Comparison of ENCODE assay signal across 1 cellular context in the genomic region with DNA sequence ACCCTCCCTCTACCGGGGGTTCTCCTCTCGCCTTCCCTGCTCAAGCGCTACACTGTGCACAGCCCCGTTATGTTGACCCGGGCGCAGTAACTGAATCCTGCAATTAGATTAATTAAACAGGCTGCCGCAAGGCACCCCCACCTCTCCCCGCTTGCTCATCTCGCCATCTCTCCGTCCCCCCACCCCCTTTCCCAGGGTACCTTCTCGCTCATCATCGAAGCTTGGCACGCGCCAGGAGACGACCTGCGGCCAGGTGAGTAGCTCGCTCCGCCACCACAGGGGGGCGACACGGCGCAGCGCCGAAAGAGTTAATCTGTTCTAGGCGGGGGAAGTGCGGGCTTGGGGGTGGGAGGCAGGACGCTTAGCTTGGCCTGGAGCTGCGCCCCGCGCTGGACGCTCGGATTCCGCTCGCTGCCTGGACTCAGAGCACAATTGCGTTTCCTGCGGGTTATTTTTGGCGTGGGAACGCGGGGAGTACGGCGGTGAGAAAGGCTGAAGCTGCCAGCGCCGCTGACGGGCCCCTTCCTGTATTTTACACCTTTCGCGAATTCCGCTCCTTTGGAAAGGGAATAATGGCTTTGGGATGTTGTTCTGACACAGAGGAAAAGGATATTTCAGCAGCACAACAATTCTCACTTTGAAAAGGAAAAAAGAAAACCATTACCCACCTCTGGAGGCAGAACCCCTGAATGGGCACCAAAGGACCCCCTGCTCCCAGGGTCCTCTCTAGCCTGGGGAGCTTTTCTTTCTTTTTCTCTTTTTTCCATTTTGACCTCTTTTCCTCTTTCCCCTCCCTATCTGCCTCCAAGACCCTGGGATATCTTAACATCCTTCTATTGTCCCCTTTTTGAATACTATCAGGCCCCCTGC.
TF ChIP-seq lines count a peak whose summit lies in the region.

No MANE protein-coding gene starts in this region.

TF ChIP-seq in WTC11, 78 proteins besides CTCF, POLR2A, EP300 and RAD21 (continued from another document and continues in another):
- TF ChIP-seq, protein P1, sequence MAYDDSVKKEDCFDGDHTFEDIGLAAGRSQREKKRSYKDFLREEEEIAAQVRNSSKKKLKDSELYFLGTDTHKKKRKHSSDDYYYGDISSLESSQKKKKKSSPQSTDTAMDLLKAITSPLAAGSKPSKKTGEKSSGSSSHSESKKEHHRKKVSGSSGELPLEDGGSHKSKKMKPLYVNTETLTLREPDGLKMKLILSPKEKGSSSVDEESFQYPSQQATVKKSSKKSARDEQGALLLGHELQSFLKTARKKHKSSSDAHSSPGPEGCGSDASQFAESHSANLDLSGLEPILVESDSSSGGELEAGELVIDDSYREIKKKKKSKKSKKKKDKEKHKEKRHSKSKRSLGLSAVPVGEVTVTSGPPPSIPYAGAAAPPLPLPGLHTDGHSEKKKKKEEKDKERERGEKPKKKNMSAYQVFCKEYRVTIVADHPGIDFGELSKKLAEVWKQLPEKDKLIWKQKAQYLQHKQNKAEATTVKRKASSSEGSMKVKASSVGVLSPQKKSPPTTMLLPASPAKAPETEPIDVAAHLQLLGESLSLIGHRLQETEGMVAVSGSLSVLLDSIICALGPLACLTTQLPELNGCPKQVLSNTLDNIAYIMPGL (CRISPR knock-in tag; IDR thresholded peaks at IDR 0.05), result peak; percentile 52; the same call in 1 of the 2 replicates
- TF ChIP-seq ZBTB21 (CRISPR knock-in tag; IDR thresholded peaks at IDR 0.05; ENCODE audit: borderline replicate concordance) (0 out of 2 replicates have a peak, but pooled peaks have one; percentile 32), ZNF263 (CRISPR knock-in tag; IDR thresholded peaks at IDR 0.05; ENCODE audit: low read depth) (no peak), TP53 (CRISPR knock-in tag; IDR thresholded peaks at IDR 0.05) (no peak), FOXJ3 (CRISPR knock-in tag; IDR thresholded peaks at IDR 0.05; ENCODE audit: borderline replicate concordance) (no peak), PRRX2 (CRISPR knock-in tag; IDR thresholded peaks at IDR 0.05) (no peak), ZNF219 (CRISPR knock-in tag; IDR thresholded peaks at IDR 0.05; ENCODE audit: borderline replicate concordance) (no peak), RORB (CRISPR knock-in tag; IDR thresholded peaks at IDR 0.05) (no peak), CREB1 (CRISPR knock-in tag; IDR thresholded peaks at IDR 0.05) (0 out of 2 replicates have a peak, but pooled peaks have one; percentile 38), NR3C1 (CRISPR knock-in tag; conservative IDR thresholded peaks at IDR 0.05; ENCODE audit: low read depth) (no peak), SMAD4 (CRISPR knock-in tag; IDR thresholded peaks at IDR 0.05) (no peak), ZNF138 (CRISPR knock-in tag; conservative IDR thresholded peaks at IDR 0.05) (no peak), FOXK1 (CRISPR knock-in tag; IDR thresholded peaks at IDR 0.05) (peak; percentile 63; the same call in 1 of the 2 replicates), ZNF232 (CRISPR knock-in tag; IDR thresholded peaks at IDR 0.05) (peak; percentile 52; the same call in 1 of the 2 replicates), KAT7 (CRISPR knock-in tag; IDR thresholded peaks at IDR 0.05; ENCODE audit: borderline replicate concordance) (no peak), TEAD1 (CRISPR knock-in tag; IDR thresholded peaks at IDR 0.05) (peak; percentile 33; the same call in 1 of the 2 replicates), FOXP1 (CRISPR knock-in tag; IDR thresholded peaks at IDR 0.05; ENCODE audit: borderline replicate concordance) (peak; percentile 69; the same call in 1 of the 2 replicates), ATF1 (CRISPR knock-in tag; IDR thresholded peaks at IDR 0.05) (no peak), MYBL2 (CRISPR knock-in tag; IDR thresholded peaks at IDR 0.05) (0 out of 2 replicates have a peak, but pooled peaks have one; percentile 27)
- TF ChIP-seq, protein P2, sequence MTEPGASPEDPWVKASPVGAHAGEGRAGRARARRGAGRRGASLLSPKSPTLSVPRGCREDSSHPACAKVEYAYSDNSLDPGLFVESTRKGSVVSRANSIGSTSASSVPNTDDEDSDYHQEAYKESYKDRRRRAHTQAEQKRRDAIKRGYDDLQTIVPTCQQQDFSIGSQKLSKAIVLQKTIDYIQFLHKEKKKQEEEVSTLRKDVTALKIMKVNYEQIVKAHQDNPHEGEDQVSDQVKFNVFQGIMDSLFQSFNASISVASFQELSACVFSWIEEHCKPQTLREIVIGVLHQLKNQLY (CRISPR knock-in tag; IDR thresholded peaks at IDR 0.05), result no peak
- TF ChIP-seq, protein P3, sequence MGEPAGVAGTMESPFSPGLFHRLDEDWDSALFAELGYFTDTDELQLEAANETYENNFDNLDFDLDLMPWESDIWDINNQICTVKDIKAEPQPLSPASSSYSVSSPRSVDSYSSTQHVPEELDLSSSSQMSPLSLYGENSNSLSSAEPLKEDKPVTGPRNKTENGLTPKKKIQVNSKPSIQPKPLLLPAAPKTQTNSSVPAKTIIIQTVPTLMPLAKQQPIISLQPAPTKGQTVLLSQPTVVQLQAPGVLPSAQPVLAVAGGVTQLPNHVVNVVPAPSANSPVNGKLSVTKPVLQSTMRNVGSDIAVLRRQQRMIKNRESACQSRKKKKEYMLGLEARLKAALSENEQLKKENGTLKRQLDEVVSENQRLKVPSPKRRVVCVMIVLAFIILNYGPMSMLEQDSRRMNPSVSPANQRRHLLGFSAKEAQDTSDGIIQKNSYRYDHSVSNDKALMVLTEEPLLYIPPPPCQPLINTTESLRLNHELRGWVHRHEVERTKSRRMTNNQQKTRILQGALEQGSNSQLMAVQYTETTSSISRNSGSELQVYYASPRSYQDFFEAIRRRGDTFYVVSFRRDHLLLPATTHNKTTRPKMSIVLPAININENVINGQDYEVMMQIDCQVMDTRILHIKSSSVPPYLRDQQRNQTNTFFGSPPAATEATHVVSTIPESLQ (CRISPR knock-in tag; IDR thresholded peaks at IDR 0.05), result no peak
- TF ChIP-seq, protein P4, sequence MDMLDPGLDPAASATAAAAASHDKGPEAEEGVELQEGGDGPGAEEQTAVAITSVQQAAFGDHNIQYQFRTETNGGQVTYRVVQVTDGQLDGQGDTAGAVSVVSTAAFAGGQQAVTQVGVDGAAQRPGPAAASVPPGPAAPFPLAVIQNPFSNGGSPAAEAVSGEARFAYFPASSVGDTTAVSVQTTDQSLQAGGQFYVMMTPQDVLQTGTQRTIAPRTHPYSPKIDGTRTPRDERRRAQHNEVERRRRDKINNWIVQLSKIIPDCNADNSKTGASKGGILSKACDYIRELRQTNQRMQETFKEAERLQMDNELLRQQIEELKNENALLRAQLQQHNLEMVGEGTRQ (CRISPR knock-in tag; IDR thresholded peaks at IDR 0.05), result 0 out of 2 replicates have a peak, but pooled peaks have one; percentile 30
- TF ChIP-seq, protein P5, sequence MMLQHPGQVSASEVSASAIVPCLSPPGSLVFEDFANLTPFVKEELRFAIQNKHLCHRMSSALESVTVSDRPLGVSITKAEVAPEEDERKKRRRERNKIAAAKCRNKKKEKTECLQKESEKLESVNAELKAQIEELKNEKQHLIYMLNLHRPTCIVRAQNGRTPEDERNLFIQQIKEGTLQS (CRISPR knock-in tag; conservative IDR thresholded peaks at IDR 0.05), result no peak
- TF ChIP-seq, protein P6, sequence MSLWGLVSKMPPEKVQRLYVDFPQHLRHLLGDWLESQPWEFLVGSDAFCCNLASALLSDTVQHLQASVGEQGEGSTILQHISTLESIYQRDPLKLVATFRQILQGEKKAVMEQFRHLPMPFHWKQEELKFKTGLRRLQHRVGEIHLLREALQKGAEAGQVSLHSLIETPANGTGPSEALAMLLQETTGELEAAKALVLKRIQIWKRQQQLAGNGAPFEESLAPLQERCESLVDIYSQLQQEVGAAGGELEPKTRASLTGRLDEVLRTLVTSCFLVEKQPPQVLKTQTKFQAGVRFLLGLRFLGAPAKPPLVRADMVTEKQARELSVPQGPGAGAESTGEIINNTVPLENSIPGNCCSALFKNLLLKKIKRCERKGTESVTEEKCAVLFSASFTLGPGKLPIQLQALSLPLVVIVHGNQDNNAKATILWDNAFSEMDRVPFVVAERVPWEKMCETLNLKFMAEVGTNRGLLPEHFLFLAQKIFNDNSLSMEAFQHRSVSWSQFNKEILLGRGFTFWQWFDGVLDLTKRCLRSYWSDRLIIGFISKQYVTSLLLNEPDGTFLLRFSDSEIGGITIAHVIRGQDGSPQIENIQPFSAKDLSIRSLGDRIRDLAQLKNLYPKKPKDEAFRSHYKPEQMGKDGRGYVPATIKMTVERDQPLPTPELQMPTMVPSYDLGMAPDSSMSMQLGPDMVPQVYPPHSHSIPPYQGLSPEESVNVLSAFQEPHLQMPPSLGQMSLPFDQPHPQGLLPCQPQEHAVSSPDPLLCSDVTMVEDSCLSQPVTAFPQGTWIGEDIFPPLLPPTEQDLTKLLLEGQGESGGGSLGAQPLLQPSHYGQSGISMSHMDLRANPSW (CRISPR knock-in tag; conservative IDR thresholded peaks at IDR 0.05; ENCODE audit: low read depth), result no peak
- TF ChIP-seq, protein P7, sequence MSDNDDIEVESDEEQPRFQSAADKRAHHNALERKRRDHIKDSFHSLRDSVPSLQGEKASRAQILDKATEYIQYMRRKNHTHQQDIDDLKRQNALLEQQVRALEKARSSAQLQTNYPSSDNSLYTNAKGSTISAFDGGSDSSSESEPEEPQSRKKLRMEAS (CRISPR knock-in tag; IDR thresholded peaks at IDR 0.05), result peak; percentile 91
- TF ChIP-seq, protein P8, sequence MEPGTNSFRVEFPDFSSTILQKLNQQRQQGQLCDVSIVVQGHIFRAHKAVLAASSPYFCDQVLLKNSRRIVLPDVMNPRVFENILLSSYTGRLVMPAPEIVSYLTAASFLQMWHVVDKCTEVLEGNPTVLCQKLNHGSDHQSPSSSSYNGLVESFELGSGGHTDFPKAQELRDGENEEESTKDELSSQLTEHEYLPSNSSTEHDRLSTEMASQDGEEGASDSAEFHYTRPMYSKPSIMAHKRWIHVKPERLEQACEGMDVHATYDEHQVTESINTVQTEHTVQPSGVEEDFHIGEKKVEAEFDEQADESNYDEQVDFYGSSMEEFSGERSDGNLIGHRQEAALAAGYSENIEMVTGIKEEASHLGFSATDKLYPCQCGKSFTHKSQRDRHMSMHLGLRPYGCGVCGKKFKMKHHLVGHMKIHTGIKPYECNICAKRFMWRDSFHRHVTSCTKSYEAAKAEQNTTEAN (CRISPR knock-in tag; IDR thresholded peaks at IDR 0.05), result 0 out of 2 replicates have a peak, but pooled peaks have one; percentile 35
- TF ChIP-seq, protein P9, sequence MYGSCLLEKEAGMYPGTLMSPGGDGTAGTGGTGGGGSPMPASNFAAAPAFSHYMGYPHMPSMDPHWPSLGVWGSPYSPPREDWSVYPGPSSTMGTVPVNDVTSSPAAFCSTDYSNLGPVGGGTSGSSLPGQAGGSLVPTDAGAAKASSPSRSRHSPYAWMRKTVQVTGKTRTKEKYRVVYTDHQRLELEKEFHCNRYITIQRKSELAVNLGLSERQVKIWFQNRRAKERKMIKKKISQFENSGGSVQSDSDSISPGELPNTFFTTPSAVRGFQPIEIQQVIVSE (CRISPR knock-in tag; IDR thresholded peaks at IDR 0.05; ENCODE audit: borderline replicate concordance), result no peak
- TF ChIP-seq, protein P10, sequence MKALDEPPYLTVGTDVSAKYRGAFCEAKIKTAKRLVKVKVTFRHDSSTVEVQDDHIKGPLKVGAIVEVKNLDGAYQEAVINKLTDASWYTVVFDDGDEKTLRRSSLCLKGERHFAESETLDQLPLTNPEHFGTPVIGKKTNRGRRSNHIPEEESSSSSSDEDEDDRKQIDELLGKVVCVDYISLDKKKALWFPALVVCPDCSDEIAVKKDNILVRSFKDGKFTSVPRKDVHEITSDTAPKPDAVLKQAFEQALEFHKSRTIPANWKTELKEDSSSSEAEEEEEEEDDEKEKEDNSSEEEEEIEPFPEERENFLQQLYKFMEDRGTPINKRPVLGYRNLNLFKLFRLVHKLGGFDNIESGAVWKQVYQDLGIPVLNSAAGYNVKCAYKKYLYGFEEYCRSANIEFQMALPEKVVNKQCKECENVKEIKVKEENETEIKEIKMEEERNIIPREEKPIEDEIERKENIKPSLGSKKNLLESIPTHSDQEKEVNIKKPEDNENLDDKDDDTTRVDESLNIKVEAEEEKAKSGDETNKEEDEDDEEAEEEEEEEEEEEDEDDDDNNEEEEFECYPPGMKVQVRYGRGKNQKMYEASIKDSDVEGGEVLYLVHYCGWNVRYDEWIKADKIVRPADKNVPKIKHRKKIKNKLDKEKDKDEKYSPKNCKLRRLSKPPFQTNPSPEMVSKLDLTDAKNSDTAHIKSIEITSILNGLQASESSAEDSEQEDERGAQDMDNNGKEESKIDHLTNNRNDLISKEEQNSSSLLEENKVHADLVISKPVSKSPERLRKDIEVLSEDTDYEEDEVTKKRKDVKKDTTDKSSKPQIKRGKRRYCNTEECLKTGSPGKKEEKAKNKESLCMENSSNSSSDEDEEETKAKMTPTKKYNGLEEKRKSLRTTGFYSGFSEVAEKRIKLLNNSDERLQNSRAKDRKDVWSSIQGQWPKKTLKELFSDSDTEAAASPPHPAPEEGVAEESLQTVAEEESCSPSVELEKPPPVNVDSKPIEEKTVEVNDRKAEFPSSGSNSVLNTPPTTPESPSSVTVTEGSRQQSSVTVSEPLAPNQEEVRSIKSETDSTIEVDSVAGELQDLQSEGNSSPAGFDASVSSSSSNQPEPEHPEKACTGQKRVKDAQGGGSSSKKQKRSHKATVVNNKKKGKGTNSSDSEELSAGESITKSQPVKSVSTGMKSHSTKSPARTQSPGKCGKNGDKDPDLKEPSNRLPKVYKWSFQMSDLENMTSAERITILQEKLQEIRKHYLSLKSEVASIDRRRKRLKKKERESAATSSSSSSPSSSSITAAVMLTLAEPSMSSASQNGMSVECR (CRISPR knock-in tag; IDR thresholded peaks at IDR 0.05; ENCODE audit: borderline replicate concordance), result no peak
- TF ChIP-seq, protein P11, sequence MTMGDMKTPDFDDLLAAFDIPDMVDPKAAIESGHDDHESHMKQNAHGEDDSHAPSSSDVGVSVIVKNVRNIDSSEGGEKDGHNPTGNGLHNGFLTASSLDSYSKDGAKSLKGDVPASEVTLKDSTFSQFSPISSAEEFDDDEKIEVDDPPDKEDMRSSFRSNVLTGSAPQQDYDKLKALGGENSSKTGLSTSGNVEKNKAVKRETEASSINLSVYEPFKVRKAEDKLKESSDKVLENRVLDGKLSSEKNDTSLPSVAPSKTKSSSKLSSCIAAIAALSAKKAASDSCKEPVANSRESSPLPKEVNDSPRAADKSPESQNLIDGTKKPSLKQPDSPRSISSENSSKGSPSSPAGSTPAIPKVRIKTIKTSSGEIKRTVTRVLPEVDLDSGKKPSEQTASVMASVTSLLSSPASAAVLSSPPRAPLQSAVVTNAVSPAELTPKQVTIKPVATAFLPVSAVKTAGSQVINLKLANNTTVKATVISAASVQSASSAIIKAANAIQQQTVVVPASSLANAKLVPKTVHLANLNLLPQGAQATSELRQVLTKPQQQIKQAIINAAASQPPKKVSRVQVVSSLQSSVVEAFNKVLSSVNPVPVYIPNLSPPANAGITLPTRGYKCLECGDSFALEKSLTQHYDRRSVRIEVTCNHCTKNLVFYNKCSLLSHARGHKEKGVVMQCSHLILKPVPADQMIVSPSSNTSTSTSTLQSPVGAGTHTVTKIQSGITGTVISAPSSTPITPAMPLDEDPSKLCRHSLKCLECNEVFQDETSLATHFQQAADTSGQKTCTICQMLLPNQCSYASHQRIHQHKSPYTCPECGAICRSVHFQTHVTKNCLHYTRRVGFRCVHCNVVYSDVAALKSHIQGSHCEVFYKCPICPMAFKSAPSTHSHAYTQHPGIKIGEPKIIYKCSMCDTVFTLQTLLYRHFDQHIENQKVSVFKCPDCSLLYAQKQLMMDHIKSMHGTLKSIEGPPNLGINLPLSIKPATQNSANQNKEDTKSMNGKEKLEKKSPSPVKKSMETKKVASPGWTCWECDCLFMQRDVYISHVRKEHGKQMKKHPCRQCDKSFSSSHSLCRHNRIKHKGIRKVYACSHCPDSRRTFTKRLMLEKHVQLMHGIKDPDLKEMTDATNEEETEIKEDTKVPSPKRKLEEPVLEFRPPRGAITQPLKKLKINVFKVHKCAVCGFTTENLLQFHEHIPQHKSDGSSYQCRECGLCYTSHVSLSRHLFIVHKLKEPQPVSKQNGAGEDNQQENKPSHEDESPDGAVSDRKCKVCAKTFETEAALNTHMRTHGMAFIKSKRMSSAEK (CRISPR knock-in tag; IDR thresholded peaks at IDR 0.05; ENCODE audit: borderline replicate concordance), result no peak
- TF ChIP-seq, protein P12, sequence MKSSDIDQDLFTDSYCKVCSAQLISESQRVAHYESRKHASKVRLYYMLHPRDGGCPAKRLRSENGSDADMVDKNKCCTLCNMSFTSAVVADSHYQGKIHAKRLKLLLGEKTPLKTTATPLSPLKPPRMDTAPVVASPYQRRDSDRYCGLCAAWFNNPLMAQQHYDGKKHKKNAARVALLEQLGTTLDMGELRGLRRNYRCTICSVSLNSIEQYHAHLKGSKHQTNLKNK (CRISPR knock-in tag; IDR thresholded peaks at IDR 0.05), result no peak
